Comparison of ENCODE assay signal across 27 cellular contexts in the genomic region with DNA sequence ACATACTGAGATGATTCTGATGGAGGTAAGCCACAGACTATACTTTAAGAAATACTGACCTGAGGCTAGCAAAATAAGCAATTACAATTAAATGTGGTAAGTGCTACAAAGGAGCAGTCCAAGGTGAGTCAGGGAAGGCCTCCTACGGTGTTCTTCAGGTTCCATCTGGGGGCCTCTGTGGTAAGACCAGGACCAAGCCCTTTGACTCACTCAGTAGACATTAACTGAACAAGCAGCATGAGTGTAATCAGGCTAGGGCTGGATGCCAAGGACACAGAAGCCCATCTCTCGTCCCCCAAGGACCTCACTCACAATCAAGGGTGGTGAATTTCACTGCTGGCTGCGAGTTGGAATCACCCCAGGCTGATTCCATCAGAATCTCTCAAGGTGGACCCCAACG. TPM values are rescaled to one million over a fixed set of nuclear protein-coding genes. Genes with fewer than 3 reads are reported as not detected.
DNase-seq lines count a peak whose midpoint lies in the region; ATAC-seq and TF ChIP-seq lines count a peak whose summit lies in the region.
"Had no signal": no experiment of that assay in that cellular context is flagged by ENCODE, and none has a peak within 500 bp of the region (broad histone marks: within the 10 kb centered on the region; RNA-seq: fewer than 3 reads in every experiment).

No MANE protein-coding gene starts in this region.

- peaks cover 0 to 69% (median 24%) of the 10 kb centered on the region in 9 donors for H3K36me3 ChIP-seq in heart left ventricle

- TF ChIP-seq POLR2A in heart left ventricle (IDR thresholded peaks at IDR 0.05): no peak

- peak; percentile 14 for DNase-seq in activated CD8-positive, alpha-beta T cell treated with anti-CD3 and anti-CD28 coated beads for 36 hours
- no peak for DNase-seq in activated CD8-positive, alpha-beta T cell treated with anti-CD3 and anti-CD28 coated beads, Interleukin-2, amount 10 ng/mL, durations not matched to agents 7 days and 5 days
- DNase-seq in RWPE1 (ENCODE audit: low spot score) (peak; percentile 48), fibroblast of mammary gland (ENCODE audit: low read depth) (peak; percentile 81), heart left ventricle (no peak), immature natural killer cell (no peak)
- DNase-seq in stimulated activated effector memory CD8-positive, alpha-beta T cell treated with anti-CD3 and anti-CD28 coated beads, Interleukin-12 subunit alpha, Interleukin-12 subunit beta, amount 100 ng/mL, for 72 hours (ENCODE audit: low spot score in 2 of 2): no peak
- no peak for DNase-seq in stimulated activated CD8-positive, alpha-beta memory T cell treated with anti-CD3 and anti-CD28 coated beads, Interleukin-4, amount 100 ng/mL, for 48 hours
- DNase-seq: activated CD8-positive, alpha-beta memory T cell treated with anti-CD3 and anti-CD28 coated beads for 24 hours; activated naive CD8-positive, alpha-beta T cell treated with anti-CD3 and anti-CD28 coated beads, Interleukin-2, amount 10 ng/mL, durations not matched to agents 7 days and 5 days; DMS153; esophagus squamous epithelium; heart right ventricle; islet precursor cell; mesendoderm; NCI-H2029 treated with DMSO at 0.1 percent for 48 hours; NCI-H510A; posterior cingulate gyrus; SHP77; small intestine; stimulated activated CD4-positive, alpha-beta T cell treated with anti-CD3 and anti-CD28 coated beads, Interleukin-4, amount 100 ng/mL, for 24 hours had no signal

- peaks cover 22% of the 10 kb centered on the region for H3K4me1 Mint-ChIP-seq in activated CD8-positive, alpha-beta T cell treated with anti-CD3 and anti-CD28 coated beads for 36 hours (ENCODE audit: low read depth)
- peaks cover 27% of the 10 kb centered on the region for H3K4me1 Mint-ChIP-seq in activated CD8-positive, alpha-beta T cell treated with anti-CD3 and anti-CD28 coated beads, Interleukin-2, amount 10 ng/mL, durations not matched to agents 7 days and 5 days (ENCODE audit: low read depth)
- H3K4me1 Mint-ChIP-seq in stimulated activated effector memory CD8-positive, alpha-beta T cell treated with anti-CD3 and anti-CD28 coated beads, Interleukin-12 subunit alpha, Interleukin-12 subunit beta, amount 100 ng/mL, for 72 hours: peaks cover 11% of the 10 kb centered on the region
- H3K4me1 Mint-ChIP-seq in immature natural killer cell: peaks cover 4 to 8% of the 10 kb centered on the region in 2 donors

- CTCF ChIA-PET in activated CD8-positive, alpha-beta T cell treated with anti-CD3 and anti-CD28 coated beads for 36 hours (lab: Charles Lee): interaction anchor here (1.4 to 1.6 kb wide), 2 partner anchors 9 to 41 kb away, joined by 3 to 4 read pairs; no protein-coding TSS in a partner anchor
- CTCF ChIA-PET in activated CD8-positive, alpha-beta T cell treated with anti-CD3 and anti-CD28 coated beads, Interleukin-2, amount 10 ng/mL, durations not matched to agents 7 days and 5 days (lab: Charles Lee): no interaction called here
- CTCF ChIA-PET in RWPE1 (lab: Yijun Ruan, JAX): no interaction called here

- no peak overlapping the region for H3K4me3 ChIP-seq in fibroblast of mammary gland (ENCODE audit: control insufficient read depth, low read depth, low read length)
- H3K4me3 ChIP-seq in heart left ventricle: no peak overlapping the region
- H3K4me3 ChIP-seq: esophagus squamous epithelium, GM23338, heart right ventricle had no signal

- TF ChIP-seq CTCF in activated CD8-positive, alpha-beta T cell treated with anti-CD3 and anti-CD28 coated beads for 36 hours (IDR thresholded peaks at IDR 0.05): no peak
- TF ChIP-seq CTCF in RWPE1 (conservative IDR thresholded peaks at IDR 0.05; ENCODE audit: low read depth): no peak
- no peak for TF ChIP-seq CTCF in fibroblast of mammary gland (conservative IDR thresholded peaks at IDR 0.05; ENCODE audit: control insufficient read depth, insufficient read depth, low read depth, low read length)
- TF ChIP-seq CTCF in heart left ventricle (IDR thresholded peaks at IDR 0.05): no peak

- POLR2A ChIA-PET in activated CD8-positive, alpha-beta T cell treated with anti-CD3 and anti-CD28 coated beads for 36 hours (lab: Charles Lee): no interaction called here
- POLR2A ChIA-PET in activated CD8-positive, alpha-beta T cell treated with anti-CD3 and anti-CD28 coated beads, Interleukin-2, amount 10 ng/mL, durations not matched to agents 7 days and 5 days (lab: Charles Lee): no interaction called here
- POLR2A ChIA-PET in RWPE1 (lab: Yijun Ruan, JAX; ENCODE audit: low non-redundant PET): no interaction called here

- H3K9me3 ChIP-seq in heart left ventricle: peaks cover 0 to 6% (median 0%) of the 10 kb centered on the region in 12 donors
- H3K9me3 ChIP-seq: esophagus squamous epithelium had no signal

- ATAC-seq in activated CD8-positive, alpha-beta T cell treated with anti-CD3 and anti-CD28 coated beads for 36 hours: no peak
- no peak for ATAC-seq in activated CD8-positive, alpha-beta T cell treated with anti-CD3 and anti-CD28 coated beads, Interleukin-2, amount 10 ng/mL, durations not matched to agents 7 days and 5 days
- ATAC-seq in stimulated activated effector memory CD8-positive, alpha-beta T cell treated with anti-CD3 and anti-CD28 coated beads, Interleukin-12 subunit alpha, Interleukin-12 subunit beta, amount 100 ng/mL, for 72 hours: peak; percentile 40
- no peak for ATAC-seq in heart left ventricle
- ATAC-seq: GM23338; natural killer cell treated with Interleukin-12 subunit alpha and Interleukin-12 subunit beta and Interleukin-15 and Interleukin-18, amount 100 ng/mL, for 72 hours had no signal

- H3K9me3 Mint-ChIP-seq in activated CD8-positive, alpha-beta T cell treated with anti-CD3 and anti-CD28 coated beads for 36 hours: no peaks in the 10 kb centered on the region
- no peaks in the 10 kb centered on the region for H3K9me3 Mint-ChIP-seq in activated CD8-positive, alpha-beta T cell treated with anti-CD3 and anti-CD28 coated beads, Interleukin-2, amount 10 ng/mL, durations not matched to agents 7 days and 5 days (ENCODE audit: insufficient read depth)
- H3K9me3 Mint-ChIP-seq in stimulated activated effector memory CD8-positive, alpha-beta T cell treated with anti-CD3 and anti-CD28 coated beads, Interleukin-12 subunit alpha, Interleukin-12 subunit beta, amount 100 ng/mL, for 72 hours: no peaks in the 10 kb centered on the region
- no peaks in the 10 kb centered on the region for H3K9me3 Mint-ChIP-seq in immature natural killer cell
- H3K9me3 Mint-ChIP-seq: activated naive CD8-positive, alpha-beta T cell treated with anti-CD3 and anti-CD28 coated beads, Interleukin-2, amount 10 ng/mL, durations not matched to agents 7 days and 5 days; activated T-helper 1 cell treated with anti-CD3 and anti-CD28 coated beads, Interleukin-12 subunit alpha, Interleukin-12 subunit beta, Interleukin-2, Interleukin-4 antibody, amounts not matched to agents 30 ng/mL and 10 ng/mL and 1 ng/mL, durations not matched to agents 14 hours and 24 hours and 36 hours; GM23338; natural killer cell treated with Interleukin-12 subunit alpha and Interleukin-12 subunit beta and Interleukin-15 and Interleukin-18, amount 100 ng/mL, for 72 hours; T-helper 1 cell treated with Interleukin-12 subunit alpha and Interleukin-12 subunit beta and Interleukin-4 antibody, amounts not matched to agents 30 μg/mL and 1 μg/mL, for 36 hours had no signal

- WGBS in heart left ventricle, 4 donors: 87 to 97% (median 88%) methylated on average over 4 of the region's 4 CpGs

- H3K27me3 Mint-ChIP-seq in activated CD8-positive, alpha-beta T cell treated with anti-CD3 and anti-CD28 coated beads for 36 hours: peaks cover 15% of the 10 kb centered on the region
- H3K27me3 Mint-ChIP-seq in activated CD8-positive, alpha-beta T cell treated with anti-CD3 and anti-CD28 coated beads, Interleukin-2, amount 10 ng/mL, durations not matched to agents 7 days and 5 days (ENCODE audit: low read depth): peaks cover 27% of the 10 kb centered on the region
- H3K27me3 Mint-ChIP-seq in immature natural killer cell (ENCODE audit: low read depth in 3 of 3): peaks cover under 1 to 3% (median 3%) of the 10 kb centered on the region in 3 donors

- H3K27me3 ChIP-seq in heart left ventricle: no peaks in the 10 kb centered on the region
- H3K27me3 ChIP-seq: esophagus squamous epithelium, heart right ventricle had no signal

- H3K4me3 Mint-ChIP-seq in activated CD8-positive, alpha-beta T cell treated with anti-CD3 and anti-CD28 coated beads for 36 hours: no peak overlapping the region
- no peak overlapping the region for H3K4me3 Mint-ChIP-seq in activated CD8-positive, alpha-beta T cell treated with anti-CD3 and anti-CD28 coated beads, Interleukin-2, amount 10 ng/mL, durations not matched to agents 7 days and 5 days
- H3K4me3 Mint-ChIP-seq in stimulated activated effector memory CD8-positive, alpha-beta T cell treated with anti-CD3 and anti-CD28 coated beads, Interleukin-12 subunit alpha, Interleukin-12 subunit beta, amount 100 ng/mL, for 72 hours: no peak overlapping the region
- no peak overlapping the region for H3K4me3 Mint-ChIP-seq in immature natural killer cell
- H3K4me3 Mint-ChIP-seq: activated naive CD8-positive, alpha-beta T cell treated with anti-CD3 and anti-CD28 coated beads, Interleukin-2, amount 10 ng/mL, durations not matched to agents 7 days and 5 days; activated T-helper 1 cell treated with anti-CD3 and anti-CD28 coated beads, Interleukin-12 subunit alpha, Interleukin-12 subunit beta, Interleukin-2, Interleukin-4 antibody, amounts not matched to agents 30 ng/mL and 10 ng/mL and 1 ng/mL, durations not matched to agents 14 hours and 24 hours and 36 hours; GM23338; natural killer cell treated with Interleukin-12 subunit alpha and Interleukin-12 subunit beta and Interleukin-15 and Interleukin-18, amount 100 ng/mL, for 72 hours; T-helper 1 cell treated with Interleukin-12 subunit alpha and Interleukin-12 subunit beta and Interleukin-4 antibody, amounts not matched to agents 30 μg/mL and 1 μg/mL, for 36 hours had no signal

- no peak overlapping the region for H3K27ac Mint-ChIP-seq in activated CD8-positive, alpha-beta T cell treated with anti-CD3 and anti-CD28 coated beads for 36 hours
- no peak overlapping the region for H3K27ac Mint-ChIP-seq in activated CD8-positive, alpha-beta T cell treated with anti-CD3 and anti-CD28 coated beads, Interleukin-2, amount 10 ng/mL, durations not matched to agents 7 days and 5 days
- H3K27ac Mint-ChIP-seq in stimulated activated effector memory CD8-positive, alpha-beta T cell treated with anti-CD3 and anti-CD28 coated beads, Interleukin-12 subunit alpha, Interleukin-12 subunit beta, amount 100 ng/mL, for 72 hours: no peak overlapping the region
- no peak overlapping the region for H3K27ac Mint-ChIP-seq in immature natural killer cell
- H3K27ac Mint-ChIP-seq: activated naive CD8-positive, alpha-beta T cell treated with anti-CD3 and anti-CD28 coated beads, Interleukin-2, amount 10 ng/mL, durations not matched to agents 7 days and 5 days; activated T-helper 1 cell treated with anti-CD3 and anti-CD28 coated beads, Interleukin-12 subunit alpha, Interleukin-12 subunit beta, Interleukin-2, Interleukin-4 antibody, amounts not matched to agents 30 ng/mL and 10 ng/mL and 1 ng/mL, durations not matched to agents 14 hours and 24 hours and 36 hours; GM23338; natural killer cell treated with Interleukin-12 subunit alpha and Interleukin-12 subunit beta and Interleukin-15 and Interleukin-18, amount 100 ng/mL, for 72 hours; T-helper 1 cell treated with Interleukin-12 subunit alpha and Interleukin-12 subunit beta and Interleukin-4 antibody, amounts not matched to agents 30 μg/mL and 1 μg/mL, for 36 hours had no signal

- no peaks in the 10 kb centered on the region for H3K36me3 Mint-ChIP-seq in activated CD8-positive, alpha-beta T cell treated with anti-CD3 and anti-CD28 coated beads for 36 hours (ENCODE audit: low read depth)
- no peaks in the 10 kb centered on the region for H3K36me3 Mint-ChIP-seq in activated CD8-positive, alpha-beta T cell treated with anti-CD3 and anti-CD28 coated beads, Interleukin-2, amount 10 ng/mL, durations not matched to agents 7 days and 5 days (ENCODE audit: low read depth)
- no peaks in the 10 kb centered on the region for H3K36me3 Mint-ChIP-seq in stimulated activated effector memory CD8-positive, alpha-beta T cell treated with anti-CD3 and anti-CD28 coated beads, Interleukin-12 subunit alpha, Interleukin-12 subunit beta, amount 100 ng/mL, for 72 hours
- no peaks in the 10 kb centered on the region for H3K36me3 Mint-ChIP-seq in immature natural killer cell
- H3K36me3 Mint-ChIP-seq: activated naive CD8-positive, alpha-beta T cell treated with anti-CD3 and anti-CD28 coated beads, Interleukin-2, amount 10 ng/mL, durations not matched to agents 7 days and 5 days; natural killer cell treated with Interleukin-12 subunit alpha and Interleukin-12 subunit beta and Interleukin-15 and Interleukin-18, amount 100 ng/mL, for 72 hours had no signal

- intact Hi-C loops in activated CD8-positive, alpha-beta T cell treated with anti-CD3 and anti-CD28 coated beads for 36 hours (cut with micrococcal nuclease): no loop called here
- intact Hi-C loops in heart left ventricle (cut with DNase I): no loop called here

- H3K27ac ChIP-seq in RWPE1 (peak overlapping the region; percentile 61), heart left ventricle (no peak overlapping the region)
- H3K27ac ChIP-seq: C4-2B, esophagus squamous epithelium, heart right ventricle had no signal

- H3K4me1 ChIP-seq in heart left ventricle: peaks cover 0 to 6% (median 0%) of the 10 kb centered on the region in 12 donors

RNA-seq across cellular contexts. Expression of gene DZIP1L, which starts 37.3 kb away (rescaled TPM):
- total RNA-seq in activated CD8-positive, alpha-beta T cell treated with anti-CD3 and anti-CD28 coated beads for 36 hours: not detected
- not detected for total RNA-seq in activated CD8-positive, alpha-beta T cell treated with anti-CD3 and anti-CD28 coated beads, Interleukin-2, amount 10 ng/mL, durations not matched to agents 7 days and 5 days
- 1 to 10 TPM; 1.6 to 7.6 (median 4.0) TPM for total RNA-seq in heart left ventricle
- polyA plus RNA-seq in heart left ventricle (1 to 10 TPM; 3.1 TPM), immature natural killer cell (not detected)
- total RNA-seq: natural killer cell treated with Interleukin-12 subunit alpha and Interleukin-12 subunit beta and Interleukin-15 and Interleukin-18, amount 100 ng/mL, for 72 hours had no signal

RNA-seq across cellular contexts. Expression of gene A4GNT, which starts 54.1 kb away (rescaled TPM):
- not detected for total RNA-seq in activated CD8-positive, alpha-beta T cell treated with anti-CD3 and anti-CD28 coated beads for 36 hours
- not detected for total RNA-seq in activated CD8-positive, alpha-beta T cell treated with anti-CD3 and anti-CD28 coated beads, Interleukin-2, amount 10 ng/mL, durations not matched to agents 7 days and 5 days
- total RNA-seq in heart left ventricle: not detected
- polyA plus RNA-seq in heart left ventricle (not detected), immature natural killer cell (not detected)
- total RNA-seq: activated naive CD8-positive, alpha-beta T cell treated with anti-CD3 and anti-CD28 coated beads, Interleukin-2, amount 10 ng/mL, durations not matched to agents 7 days and 5 days; activated T-helper 1 cell treated with anti-CD3 and anti-CD28 coated beads, Interleukin-12 subunit alpha, Interleukin-12 subunit beta, Interleukin-2, Interleukin-4 antibody, amounts not matched to agents 30 ng/mL and 10 ng/mL and 1 ng/mL, durations not matched to agents 14 hours and 24 hours and 36 hours; esophagus squamous epithelium; GM23338; heart right ventricle; natural killer cell treated with Interleukin-12 subunit alpha and Interleukin-12 subunit beta and Interleukin-15 and Interleukin-18, amount 100 ng/mL, for 72 hours; temporal lobe had no signal
- polyA plus RNA-seq: GM23338, heart right ventricle, small intestine had no signal

Comparison
In these comparisons a context has a peak if more than half of its experiments do, and no peak if none do; other contexts are left out.
1. DNase-seq: peak in activated CD8-positive, alpha-beta T cell treated with anti-CD3 and anti-CD28 coated beads for 36 hours (single experiment), RWPE1 (single experiment) and fibroblast of mammary gland (single experiment); none in activated CD8-positive, alpha-beta T cell treated with anti-CD3 and anti-CD28 coated beads, Interleukin-2, amount 10 ng/mL, durations not matched to agents 7 days and 5 days (single experiment), stimulated activated effector memory CD8-positive, alpha-beta T cell treated with anti-CD3 and anti-CD28 coated beads, Interleukin-12 subunit alpha, Interleukin-12 subunit beta, amount 100 ng/mL, for 72 hours (0 of 2), heart left ventricle (0 of 5), stimulated activated CD8-positive, alpha-beta memory T cell treated with anti-CD3 and anti-CD28 coated beads, Interleukin-4, amount 100 ng/mL, for 48 hours (single experiment) and immature natural killer cell (0 of 3).